In genomic region chr5:33341316-33341715, GRCh38 we compare ENCODE assay signal across 20 cellular contexts.
"Had no signal": no experiment of that assay in that cellular context is flagged by ENCODE, and none has a peak within 500 bp of the region (broad histone marks: within the 10 kb centered on the region; RNA-seq: fewer than 3 reads in every experiment).

No MANE protein-coding gene starts in this region.

- H3K27me3 ChIP-seq: esophagus squamous epithelium, foreskin keratinocyte, neutrophil, suprapubic skin, thyroid gland, upper lobe of left lung, uterus had no signal

- H3K36me3 Mint-ChIP-seq: stimulated activated effector memory CD8-positive, alpha-beta T cell treated with anti-CD3 and anti-CD28 coated beads, Interleukin-12 subunit alpha, Interleukin-12 subunit beta, amount 100 ng/mL, for 72 hours had no signal

- H3K36me3 ChIP-seq: esophagus squamous epithelium, neutrophil, suprapubic skin, thyroid gland, upper lobe of left lung, uterus had no signal

- H3K4me3 Mint-ChIP-seq: dendritic cell treated with granulocyte-macrophage colony-stimulating factor and Interleukin-4, amounts not matched to agents 40 ng/mL and 50 ng/mL, for 4 days; effector memory CD8-positive, alpha-beta T cell; naive thymus-derived CD4-positive, alpha-beta T cell; nephron progenitor cell; stimulated activated effector memory CD8-positive, alpha-beta T cell treated with anti-CD3 and anti-CD28 coated beads, Interleukin-12 subunit alpha, Interleukin-12 subunit beta, amount 100 ng/mL, for 72 hours had no signal

- H3K4me1 Mint-ChIP-seq: naive thymus-derived CD4-positive, alpha-beta T cell; stimulated activated effector memory CD8-positive, alpha-beta T cell treated with anti-CD3 and anti-CD28 coated beads, Interleukin-12 subunit alpha, Interleukin-12 subunit beta, amount 100 ng/mL, for 72 hours had no signal

- H3K9me3 ChIP-seq: esophagus squamous epithelium, neutrophil, suprapubic skin, thyroid gland, upper lobe of left lung, uterus had no signal

- DNase-seq: effector memory CD8-positive, alpha-beta T cell; esophagus squamous epithelium; foreskin keratinocyte; left colon; left ventricle myocardium superior; mesendoderm; naive thymus-derived CD4-positive, alpha-beta T cell; nephron progenitor cell; posterior cingulate gyrus; stimulated activated CD4-positive, alpha-beta T cell treated with anti-CD3 and anti-CD28 coated beads, Interleukin-2, amount 100 ng/mL, for 48 hours; stimulated activated naive CD8-positive, alpha-beta T cell treated with anti-CD3 and anti-CD28 coated beads, Interleukin-15, Interleukin-2, amounts not matched to agents 100 U/mL and 50 U/mL, for 24 hours; thyroid gland; upper lobe of left lung; uterus had no signal

- H3K27ac ChIP-seq: esophagus squamous epithelium, foreskin keratinocyte, neutrophil, suprapubic skin, thyroid gland, upper lobe of left lung, uterus had no signal

- ATAC-seq: effector memory CD8-positive, alpha-beta T cell; foreskin keratinocyte; left colon; left ventricle myocardium superior; naive thymus-derived CD4-positive, alpha-beta T cell; stimulated activated effector memory CD8-positive, alpha-beta T cell treated with anti-CD3 and anti-CD28 coated beads, Interleukin-12 subunit alpha, Interleukin-12 subunit beta, amount 100 ng/mL, for 72 hours; stimulated activated naive CD8-positive, alpha-beta T cell treated with anti-CD3 and anti-CD28 coated beads, Interleukin-15, Interleukin-2, amounts not matched to agents 100 U/mL and 50 U/mL, for 24 hours had no signal

- H3K27me3 Mint-ChIP-seq: dendritic cell treated with granulocyte-macrophage colony-stimulating factor and Interleukin-4, amounts not matched to agents 40 ng/mL and 50 ng/mL, for 4 days; effector memory CD8-positive, alpha-beta T cell had no signal

- H3K4me2 ChIP-seq: smooth muscle cell had no signal

- H3K4me3 ChIP-seq: esophagus squamous epithelium, lung, smooth muscle cell, suprapubic skin, thyroid gland, upper lobe of left lung, uterus had no signal

- H3K4me1 ChIP-seq: thyroid gland, uterus had no signal

- H3K9me3 Mint-ChIP-seq: dendritic cell treated with granulocyte-macrophage colony-stimulating factor and Interleukin-4, amounts not matched to agents 40 ng/mL and 50 ng/mL, for 4 days; nephron progenitor cell; stimulated activated effector memory CD8-positive, alpha-beta T cell treated with anti-CD3 and anti-CD28 coated beads, Interleukin-12 subunit alpha, Interleukin-12 subunit beta, amount 100 ng/mL, for 72 hours had no signal

- H3K27ac Mint-ChIP-seq: dendritic cell treated with granulocyte-macrophage colony-stimulating factor and Interleukin-4, amounts not matched to agents 40 ng/mL and 50 ng/mL, for 4 days; effector memory CD8-positive, alpha-beta T cell; naive thymus-derived CD4-positive, alpha-beta T cell; nephron progenitor cell; stimulated activated effector memory CD8-positive, alpha-beta T cell treated with anti-CD3 and anti-CD28 coated beads, Interleukin-12 subunit alpha, Interleukin-12 subunit beta, amount 100 ng/mL, for 72 hours had no signal
